In the genomic region with DNA sequence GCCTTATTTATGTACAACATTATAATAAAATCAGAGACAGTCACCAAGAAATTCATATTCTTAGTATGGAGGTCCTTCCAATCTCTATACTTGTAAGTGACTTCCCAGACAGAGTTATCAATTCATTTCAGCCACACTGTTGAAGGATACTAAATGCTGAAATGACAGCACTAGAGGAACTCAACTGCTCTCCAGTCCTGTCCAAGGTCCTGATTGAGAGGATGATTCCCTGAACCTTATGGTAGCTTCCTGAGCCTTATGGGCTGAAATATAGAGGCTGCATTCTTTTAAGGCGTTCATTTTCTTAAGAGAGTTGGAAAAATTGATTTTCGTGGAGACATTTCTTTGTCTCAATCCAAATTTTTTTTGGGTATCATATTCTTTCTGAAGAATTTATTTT, we compare ENCODE assay signal across 24 cellular contexts.
DNase-seq lines count a peak whose midpoint lies in the region; ATAC-seq, FAIRE-seq and TF ChIP-seq lines count a peak whose summit lies in the region.
"Had no signal": no experiment of that assay in that cellular context is flagged by ENCODE, and none has a peak within 500 bp of the region (broad histone marks: within the 10 kb centered on the region; RNA-seq: fewer than 3 reads in every experiment).

No MANE protein-coding gene starts in this region.

- H3K36me3 ChIP-seq in HepG2 (replicated peaks in 1 of 2; ENCODE audit: control insufficient read depth in 1 of 2, insufficient read depth in 2 of 2, low read length in 2 of 2) = no peaks in the 10 kb centered on the region
- H3K36me3 ChIP-seq in right lobe of liver = no peaks in the 10 kb centered on the region
- H3K36me3 ChIP-seq: prostate gland, spleen, upper lobe of left lung had no signal

- TF ChIP-seq CTCF in HepG2 (CRISPR knock-in tag; IDR thresholded peaks at IDR 0.05) (no peak), right lobe of liver (IDR thresholded peaks at IDR 0.05) (no peak)

- TF ChIP-seq RAD21 in HepG2 (CRISPR knock-in tag; IDR thresholded peaks at IDR 0.05) = no peak

- in situ Hi-C loops in HepG2 (cut with HindIII; ENCODE audit: extremely low pct_ligation_motif_present, low pct_unique_long_range_greater_than_20kb) = no loop called here

- H3K9ac ChIP-seq in HepG2 (ENCODE audit: insufficient read depth, low read depth, low read length) = no peak overlapping the region

- H4K20me1 ChIP-seq in HepG2 (ENCODE audit: insufficient read depth, low read length) = no peaks in the 10 kb centered on the region

- H3K27me3 ChIP-seq in HepG2 (ENCODE audit: control insufficient read depth in 1 of 2, insufficient read depth in 2 of 2, low read length in 2 of 2) (no peaks in the 10 kb centered on the region), right lobe of liver (no peaks in the 10 kb centered on the region)
- H3K27me3 ChIP-seq: spleen, upper lobe of left lung had no signal

- TF ChIP-seq EP300 in HepG2 (IDR thresholded peaks at IDR 0.05; ENCODE audit: low read depth in 2 of 2, low read length in 2 of 2) = no peak
- no peak for TF ChIP-seq EP300 in HepG2 (CRISPR knock-in tag; IDR thresholded peaks at IDR 0.05; ENCODE audit: borderline replicate concordance)

- CTCF ChIA-PET in HepG2 (lab: Yijun Ruan, JAX; ENCODE audit: low intra/inter-chr PET ratio, low total read pairs) = no interaction called here

- POLR2A ChIA-PET in HepG2 (lab: Yijun Ruan, JAX) = no interaction called here

- no peaks in the 10 kb centered on the region for H3K9me3 ChIP-seq in HepG2 (ENCODE audit: low read length)
- no peaks in the 10 kb centered on the region for H3K9me3 ChIP-seq in right lobe of liver
- H3K9me3 ChIP-seq: prostate gland, upper lobe of left lung had no signal

- H2AFZ ChIP-seq in HepG2 (ENCODE audit: low read length) = no peak overlapping the region

- no peak overlapping the region for H3K27ac ChIP-seq in HepG2 (ENCODE audit: extremely low read length, insufficient read depth, low read length)
- no peak overlapping the region for H3K27ac ChIP-seq in right lobe of liver
- H3K27ac ChIP-seq: C4-2B, prostate gland, spleen, upper lobe of left lung had no signal

- H3K4me3 ChIP-seq in HepG2 (replicated peaks in 1 of 3; ENCODE audit: insufficient read depth in 1 of 3, low read depth in 2 of 3, low read length in 3 of 3) (no peak overlapping the region), right lobe of liver (no peak overlapping the region)
- H3K4me3 ChIP-seq: K562, lung, prostate gland, spleen, upper lobe of left lung had no signal

- intact Hi-C loops in HepG2 (cut with micrococcal nuclease; ENCODE audit: unreplicated experiment) = no loop called here
- intact Hi-C loops in right lobe of liver (cut with DNase I) = no loop called here

- H3K4me1 ChIP-seq in HepG2 (ENCODE audit: insufficient read depth, low read length) (no peaks in the 10 kb centered on the region), right lobe of liver (no peaks in the 10 kb centered on the region)
- H3K4me1 ChIP-seq: prostate gland, spleen, upper lobe of left lung had no signal

- ATAC-seq in HepG2 (no peak), right lobe of liver (no peak), GM21367 (IDR thresholded peaks at IDR 0.05; ENCODE audit: unreplicated experiment) (no peak)
- ATAC-seq: activated CD8-positive, alpha-beta T cell treated with anti-CD3 and anti-CD28 coated beads for 36 hours; effector memory CD8-positive, alpha-beta T cell; K562; natural killer cell treated with Interleukin-12 subunit alpha and Interleukin-12 subunit beta and Interleukin-15 and Interleukin-18, amount 100 ng/mL, for 72 hours had no signal

- BruUV-seq in HepG2 (replicated peaks; lab: Mats Ljungman, UMichigan) = no TSS peak

- H3K4me2 ChIP-seq in HepG2 (ENCODE audit: low read depth, low read length) = no peak overlapping the region

- 5% methylated on average over 2 of the region's 2 CpGs for WGBS in HepG2 (ENCODE audit: low lambda C conversion rate)
- 38% methylated on average over 2 of the region's 2 CpGs for WGBS in right lobe of liver (ENCODE audit: insufficient coverage, low coverage, low lambda C conversion rate, missing lambda C conversion rate)

- H3K79me2 ChIP-seq in HepG2 (ENCODE audit: insufficient read depth, low read length) = no peaks in the 10 kb centered on the region

- DNase-seq in HepG2 (ENCODE audit: low spot score) (no peak), right lobe of liver (no peak), amniotic epithelial cell (ENCODE audit: low read depth) (peak; percentile 28), glomerular visceral epithelial cell (ENCODE audit: extremely low spot score) (peak; percentile 2), T1000 (lab: John Stamatoyannopoulos, UW) (no peak), NCI-H510A treated with DMSO at 0.1 percent for 48 hours (lab: John Stamatoyannopoulos, UW) (no peak)
- no peak for DNase-seq in activated CD4-positive, alpha-beta T cell treated with anti-CD3 and anti-CD28 coated beads, Interleukin-2, amount 50 U/mL, for 4 hours
- DNase-seq: activated CD8-positive, alpha-beta T cell treated with anti-CD3 and anti-CD28 coated beads for 36 hours; activated naive CD8-positive, alpha-beta T cell treated with anti-CD3 and anti-CD28 coated beads for 36 hours; activated T-cell treated with anti-CD3 and anti-CD28 coated beads, Interleukin-2, amount 50 U/mL, for 48 hours; DMS 273 treated with DMSO at 0.1 percent for 48 hours; effector memory CD8-positive, alpha-beta T cell; foreskin melanocyte; NCI-H1048; spleen; upper lobe of left lung had no signal

- no peak for FAIRE-seq in HepG2 (lab: Jason Lieb, UNC)
- FAIRE-seq: A204.1, H1, K562 had no signal

- TF ChIP-seq POLR2A in HepG2 (IDR thresholded peaks at IDR 0.05; ENCODE audit: insufficient read depth in 1 of 2, low read depth in 2 of 2, low read length in 2 of 2) (no peak), right lobe of liver (IDR thresholded peaks at IDR 0.05) (no peak)

TF ChIP-seq in HepG2, 621 proteins besides CTCF, POLR2A, EP300 and RAD21:
- TF ChIP-seq, protein P1, sequence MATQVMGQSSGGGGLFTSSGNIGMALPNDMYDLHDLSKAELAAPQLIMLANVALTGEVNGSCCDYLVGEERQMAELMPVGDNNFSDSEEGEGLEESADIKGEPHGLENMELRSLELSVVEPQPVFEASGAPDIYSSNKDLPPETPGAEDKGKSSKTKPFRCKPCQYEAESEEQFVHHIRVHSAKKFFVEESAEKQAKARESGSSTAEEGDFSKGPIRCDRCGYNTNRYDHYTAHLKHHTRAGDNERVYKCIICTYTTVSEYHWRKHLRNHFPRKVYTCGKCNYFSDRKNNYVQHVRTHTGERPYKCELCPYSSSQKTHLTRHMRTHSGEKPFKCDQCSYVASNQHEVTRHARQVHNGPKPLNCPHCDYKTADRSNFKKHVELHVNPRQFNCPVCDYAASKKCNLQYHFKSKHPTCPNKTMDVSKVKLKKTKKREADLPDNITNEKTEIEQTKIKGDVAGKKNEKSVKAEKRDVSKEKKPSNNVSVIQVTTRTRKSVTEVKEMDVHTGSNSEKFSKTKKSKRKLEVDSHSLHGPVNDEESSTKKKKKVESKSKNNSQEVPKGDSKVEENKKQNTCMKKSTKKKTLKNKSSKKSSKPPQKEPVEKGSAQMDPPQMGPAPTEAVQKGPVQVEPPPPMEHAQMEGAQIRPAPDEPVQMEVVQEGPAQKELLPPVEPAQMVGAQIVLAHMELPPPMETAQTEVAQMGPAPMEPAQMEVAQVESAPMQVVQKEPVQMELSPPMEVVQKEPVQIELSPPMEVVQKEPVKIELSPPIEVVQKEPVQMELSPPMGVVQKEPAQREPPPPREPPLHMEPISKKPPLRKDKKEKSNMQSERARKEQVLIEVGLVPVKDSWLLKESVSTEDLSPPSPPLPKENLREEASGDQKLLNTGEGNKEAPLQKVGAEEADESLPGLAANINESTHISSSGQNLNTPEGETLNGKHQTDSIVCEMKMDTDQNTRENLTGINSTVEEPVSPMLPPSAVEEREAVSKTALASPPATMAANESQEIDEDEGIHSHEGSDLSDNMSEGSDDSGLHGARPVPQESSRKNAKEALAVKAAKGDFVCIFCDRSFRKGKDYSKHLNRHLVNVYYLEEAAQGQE (IDR thresholded peaks at IDR 0.05; ENCODE audit: borderline replicate concordance in 1 of 2, low read depth in 1 of 2, low read length in 2 of 2) = peak; percentile 20 to 90
- TF ChIP-seq MIER2 (CRISPR knock-in tag; IDR thresholded peaks at IDR 0.05) (peak; percentile 90), SKI (IDR thresholded peaks at IDR 0.05; ENCODE audit: partially characterized antibody) (no peak)

Comparison
In these comparisons a context has a peak if more than half of its experiments do, and no peak if none do; other contexts are left out.
1. DNase-seq: peak in amniotic epithelial cell (single experiment) and glomerular visceral epithelial cell (single experiment); none in HepG2 (single experiment), right lobe of liver (0 of 3), T1000 (single experiment), activated CD4-positive, alpha-beta T cell treated with anti-CD3 and anti-CD28 coated beads, Interleukin-2, amount 50 U/mL, for 4 hours (0 of 2) and NCI-H510A treated with DMSO at 0.1 percent for 48 hours (single experiment).